In the genomic region with DNA sequence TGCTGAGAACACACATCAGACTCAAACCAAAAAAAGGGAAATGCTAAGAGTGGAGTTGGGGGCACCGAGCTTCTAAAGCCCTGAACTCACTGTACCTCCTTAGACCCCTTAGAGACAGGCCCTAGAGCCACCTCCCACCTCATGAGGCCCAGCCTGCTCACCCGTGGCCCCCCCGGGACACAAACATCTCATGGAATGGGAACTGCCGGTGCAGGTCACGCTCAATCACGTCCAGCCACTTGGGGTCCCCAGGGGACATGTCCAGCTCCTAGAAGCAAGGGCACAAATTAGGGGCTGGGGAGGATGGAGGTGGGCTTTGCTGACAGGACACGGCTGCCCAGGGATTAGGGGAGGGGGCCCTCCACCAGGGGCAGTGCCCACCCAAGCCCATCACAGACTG, we compare ENCODE assay signal across 32 cellular contexts. TPM values are rescaled to one million over a fixed set of nuclear protein-coding genes. Genes with fewer than 3 reads are reported as not detected.
DNase-seq lines count a peak whose midpoint lies in the region; ATAC-seq, FAIRE-seq and TF ChIP-seq lines count a peak whose summit lies in the region.
"Had no signal": no experiment of that assay in that cellular context is flagged by ENCODE, and none has a peak within 500 bp of the region (broad histone marks: within the 10 kb centered on the region; RNA-seq: fewer than 3 reads in every experiment).

No MANE protein-coding gene starts in this region.

- no peak overlapping the region for H3K4me3 Mint-ChIP-seq in activated naive CD4-positive, alpha-beta T cell treated with anti-CD3 and anti-CD28 coated beads, Interleukin-2, amount 10 ng/mL, durations not matched to agents 7 days and 5 days
- H3K4me3 Mint-ChIP-seq in CD4-positive, alpha-beta memory T cell = no peak overlapping the region
- no peak overlapping the region for H3K4me3 Mint-ChIP-seq in astrocyte (ENCODE audit: unreplicated experiment)
- no peak overlapping the region for H3K4me3 Mint-ChIP-seq in stimulated activated naive B cell treated with anti-CD40 and anti-IgM and Interleukin-4, amounts not matched to agents 10 μg/mL and 1 μg/mL and 100 μg/mL, for 72 hours
- H3K4me3 Mint-ChIP-seq: activated CD4-positive, alpha-beta T cell treated with anti-CD3 and anti-CD28 coated beads for 36 hours; natural killer cell treated with Interleukin-12 subunit alpha and Interleukin-12 subunit beta and Interleukin-15 and Interleukin-18, amount 100 ng/mL, for 72 hours had no signal

- peaks cover 66% of the 10 kb centered on the region for H4K20me1 ChIP-seq in astrocyte (ENCODE audit: insufficient read depth, low read length)

- H3K36me3 Mint-ChIP-seq in activated naive CD4-positive, alpha-beta T cell treated with anti-CD3 and anti-CD28 coated beads, Interleukin-2, amount 10 ng/mL, durations not matched to agents 7 days and 5 days = peaks cover 59% of the 10 kb centered on the region
- peaks cover 32 to 68% of the 10 kb centered on the region in 2 donors for H3K36me3 Mint-ChIP-seq in CD4-positive, alpha-beta memory T cell
- peaks cover 35% of the 10 kb centered on the region for H3K36me3 Mint-ChIP-seq in astrocyte (ENCODE audit: low read depth, unreplicated experiment)
- peaks cover 37 to 57% of the 10 kb centered on the region in 2 donors for H3K36me3 Mint-ChIP-seq in stimulated activated naive B cell treated with anti-CD40 and anti-IgM and Interleukin-4, amounts not matched to agents 10 μg/mL and 1 μg/mL and 100 μg/mL, for 72 hours
- H3K36me3 Mint-ChIP-seq: natural killer cell treated with Interleukin-12 subunit alpha and Interleukin-12 subunit beta and Interleukin-15 and Interleukin-18, amount 100 ng/mL, for 72 hours had no signal

- peak overlapping the region; percentile 97 for H3K27ac Mint-ChIP-seq in activated naive CD4-positive, alpha-beta T cell treated with anti-CD3 and anti-CD28 coated beads, Interleukin-2, amount 10 ng/mL, durations not matched to agents 7 days and 5 days
- peak overlapping the region in 6 of 7 donors; percentile 76 to 94 (median 90) for H3K27ac Mint-ChIP-seq in CD4-positive, alpha-beta memory T cell
- H3K27ac Mint-ChIP-seq in astrocyte (ENCODE audit: unreplicated experiment) = peak overlapping the region; percentile 18
- peak overlapping the region; percentile 67 for H3K27ac Mint-ChIP-seq in stimulated activated naive B cell treated with anti-CD40 and anti-IgM and Interleukin-4, amounts not matched to agents 10 μg/mL and 1 μg/mL and 100 μg/mL, for 72 hours
- H3K27ac Mint-ChIP-seq: natural killer cell treated with Interleukin-12 subunit alpha and Interleukin-12 subunit beta and Interleukin-15 and Interleukin-18, amount 100 ng/mL, for 72 hours had no signal

- CTCF ChIA-PET in activated naive CD4-positive, alpha-beta T cell treated with anti-CD3 and anti-CD28 coated beads, Interleukin-2, amount 10 ng/mL, durations not matched to agents 7 days and 5 days (lab: Charles Lee) = interaction anchor here (1.2 kb wide), 1 partner anchor 102 kb away, joined by 3 read pairs; the partner anchor contains the start of gene SEC14L2
- CTCF ChIA-PET in CD4-positive, alpha-beta memory T cell (lab: Charles Lee; ENCODE audit: partially characterized antibody) = interaction anchor here (1.2 to 1.5 kb wide), 4 partner anchors 8 to 187 kb away, joined by 3 to 7 read pairs (median 4); no protein-coding TSS in a partner anchor

- H3K9me3 ChIP-seq in CD4-positive, alpha-beta memory T cell (ENCODE audit: control insufficient read depth in 1 of 2, low read length in 2 of 2) = no peaks in the 10 kb centered on the region
- H3K9me3 ChIP-seq in astrocyte (ENCODE audit: insufficient read depth, low read depth, low read length) = no peaks in the 10 kb centered on the region
- H3K9me3 ChIP-seq: A549, gastroesophageal sphincter, vagina had no signal

- no peaks in the 10 kb centered on the region for H3K79me2 ChIP-seq in astrocyte (ENCODE audit: insufficient read depth, low read length)

- no peaks in the 10 kb centered on the region for H3K27me3 ChIP-seq in CD4-positive, alpha-beta memory T cell (ENCODE audit: insufficient read depth, low read length)
- no peaks in the 10 kb centered on the region for H3K27me3 ChIP-seq in astrocyte (ENCODE audit: insufficient read depth, low read length)
- no peaks in the 10 kb centered on the region for H3K27me3 ChIP-seq in dorsolateral prefrontal cortex
- H3K27me3 ChIP-seq: brain microvascular endothelial cell, gastroesophageal sphincter, vagina had no signal

- no peaks in the 10 kb centered on the region for H3K27me3 Mint-ChIP-seq in activated naive CD4-positive, alpha-beta T cell treated with anti-CD3 and anti-CD28 coated beads, Interleukin-2, amount 10 ng/mL, durations not matched to agents 7 days and 5 days
- no peaks in the 10 kb centered on the region for H3K27me3 Mint-ChIP-seq in CD4-positive, alpha-beta memory T cell
- H3K27me3 Mint-ChIP-seq in astrocyte (ENCODE audit: low read depth, unreplicated experiment) = no peaks in the 10 kb centered on the region
- no peaks in the 10 kb centered on the region for H3K27me3 Mint-ChIP-seq in stimulated activated naive B cell treated with anti-CD40 and anti-IgM and Interleukin-4, amounts not matched to agents 10 μg/mL and 1 μg/mL and 100 μg/mL, for 72 hours
- H3K27me3 Mint-ChIP-seq: activated CD4-positive, alpha-beta T cell treated with anti-CD3 and anti-CD28 coated beads for 36 hours; natural killer cell treated with Interleukin-12 subunit alpha and Interleukin-12 subunit beta and Interleukin-15 and Interleukin-18, amount 100 ng/mL, for 72 hours had no signal

- H3K4me1 Mint-ChIP-seq in activated naive CD4-positive, alpha-beta T cell treated with anti-CD3 and anti-CD28 coated beads, Interleukin-2, amount 10 ng/mL, durations not matched to agents 7 days and 5 days = peaks cover 71% of the 10 kb centered on the region
- peaks cover 26 to 57% (median 41%) of the 10 kb centered on the region in 4 donors for H3K4me1 Mint-ChIP-seq in CD4-positive, alpha-beta memory T cell
- no peaks in the 10 kb centered on the region for H3K4me1 Mint-ChIP-seq in astrocyte (ENCODE audit: low read depth, unreplicated experiment)
- peaks cover 24 to 46% of the 10 kb centered on the region in 2 donors for H3K4me1 Mint-ChIP-seq in stimulated activated naive B cell treated with anti-CD40 and anti-IgM and Interleukin-4, amounts not matched to agents 10 μg/mL and 1 μg/mL and 100 μg/mL, for 72 hours

- no peak for DNase-seq in activated naive CD4-positive, alpha-beta T cell treated with anti-CD3 and anti-CD28 coated beads, Interleukin-2, amount 10 ng/mL, durations not matched to agents 7 days and 5 days
- no peak for DNase-seq in activated naive CD4-positive, alpha-beta T cell treated with Interleukin-2 at 50 U/mL for 16 hours
- peak in 1 of 5 donors; percentile 14 for DNase-seq in CD4-positive, alpha-beta memory T cell
- DNase-seq in astrocyte (ENCODE audit: low read depth) (no peak), dorsolateral prefrontal cortex (no peak), NCI-H2029 (lab: John Stamatoyannopoulos, UW) (no peak)
- DNase-seq in stimulated activated naive B cell treated with anti-CD40 and anti-IgM and Interleukin-4, amounts not matched to agents 10 μg/mL and 1 μg/mL and 100 μg/mL, for 72 hours = no peak
- DNase-seq: activated CD4-positive, alpha-beta T cell treated with anti-CD3 and anti-CD28 coated beads for 36 hours; activated effector memory CD4-positive, alpha-beta T cell treated with anti-CD3 and anti-CD28 coated beads, Interleukin-2, amount 50 U/mL, for 16 hours; amniotic stem cell; brain microvascular endothelial cell; DMS53; Kasumi-1; kidney glomerular epithelial cell; NCI-H1436 treated with DMSO at 0.1 percent for 48 hours; NCI-H226; NCI-H526 treated with DMSO at 0.1 percent for 48 hours; NK-92 treated with Interleukin-12 subunit alpha and Interleukin-12 subunit beta, amount 100 ng/mL, for 24 hours; occipital lobe; stimulated activated CD4-positive, alpha-beta T cell treated with anti-CD3 and anti-CD28 coated beads, Interleukin-4, amount 100 ng/mL, for 4 hours; substantia nigra; T-helper 9 cell had no signal

- H3K4me1 ChIP-seq in CD4-positive, alpha-beta memory T cell (ENCODE audit: insufficient read depth, low read length) = peaks cover 57% of the 10 kb centered on the region
- H3K4me1 ChIP-seq in astrocyte (ENCODE audit: insufficient read depth, low read length) = peaks cover 11% of the 10 kb centered on the region

- peak overlapping the region; percentile 20 for H3K27ac ChIP-seq in CD4-positive, alpha-beta memory T cell (ENCODE audit: low read depth, low read length)
- H3K27ac ChIP-seq in astrocyte (ENCODE audit: low read depth, low read length) (no peak overlapping the region), dorsolateral prefrontal cortex (peak overlapping the region in 1 of 59 donors; percentile 7)
- H3K27ac ChIP-seq: A549, brain microvascular endothelial cell, vagina had no signal

- TF ChIP-seq CTCF in astrocyte (IDR thresholded peaks at IDR 0.05; ENCODE audit: insufficient read depth, low read depth, low read length) (no peak), dorsolateral prefrontal cortex (IDR thresholded peaks at IDR 0.05 in 54 of 56, conservative IDR thresholded peaks at IDR 0.05 in 2 of 56; ENCODE audit: low read depth in 1 of 56, partially characterized antibody in 56 of 56) (no peak)

- no peak overlapping the region for H2AFZ ChIP-seq in astrocyte (ENCODE audit: low read depth, low read length)

- no peak overlapping the region for H3K9ac ChIP-seq in astrocyte (ENCODE audit: low read length)

- ATAC-seq in stimulated activated naive B cell treated with anti-CD40 and anti-IgM and Interleukin-4, amounts not matched to agents 10 μg/mL and 1 μg/mL and 100 μg/mL, for 72 hours (replicated peaks) = no peak
- ATAC-seq in HG03439 (IDR thresholded peaks at IDR 0.05; ENCODE audit: unreplicated experiment) = no peak
- ATAC-seq: A549; gastroesophageal sphincter; HCT116; HepG2; natural killer cell treated with Interleukin-12 subunit alpha and Interleukin-12 subunit beta and Interleukin-15 and Interleukin-18, amount 100 ng/mL, for 72 hours had no signal

- no peaks in the 10 kb centered on the region for H3K9me3 Mint-ChIP-seq in activated naive CD4-positive, alpha-beta T cell treated with anti-CD3 and anti-CD28 coated beads, Interleukin-2, amount 10 ng/mL, durations not matched to agents 7 days and 5 days
- no peaks in the 10 kb centered on the region for H3K9me3 Mint-ChIP-seq in CD4-positive, alpha-beta memory T cell
- no peaks in the 10 kb centered on the region for H3K9me3 Mint-ChIP-seq in astrocyte (ENCODE audit: unreplicated experiment)
- H3K9me3 Mint-ChIP-seq in stimulated activated naive B cell treated with anti-CD40 and anti-IgM and Interleukin-4, amounts not matched to agents 10 μg/mL and 1 μg/mL and 100 μg/mL, for 72 hours = no peaks in the 10 kb centered on the region
- H3K9me3 Mint-ChIP-seq: natural killer cell treated with Interleukin-12 subunit alpha and Interleukin-12 subunit beta and Interleukin-15 and Interleukin-18, amount 100 ng/mL, for 72 hours had no signal

- no peak for FAIRE-seq in astrocyte (lab: Jason Lieb, UNC)
- FAIRE-seq: A549, G401.6, HepG2 had no signal

- peaks cover 72% of the 10 kb centered on the region for H3K36me3 ChIP-seq in CD4-positive, alpha-beta memory T cell (ENCODE audit: insufficient read depth, low read length)
- H3K36me3 ChIP-seq in astrocyte (ENCODE audit: insufficient read depth, low read length) = peaks cover 25% of the 10 kb centered on the region

- H3K4me3 ChIP-seq in CD4-positive, alpha-beta memory T cell (ENCODE audit: low read length in 2 of 2) = no peak overlapping the region
- H3K4me3 ChIP-seq in astrocyte (ENCODE audit: insufficient read depth, low read depth, low read length) (no peak overlapping the region), dorsolateral prefrontal cortex (no peak overlapping the region)
- H3K4me3 ChIP-seq: A549, gastroesophageal sphincter, vagina had no signal

- intact Hi-C loops in CD4-positive, alpha-beta memory T cell (cut with micrococcal nuclease) = no loop called here
- intact Hi-C loops in dorsolateral prefrontal cortex (cut with DNase I) = no loop called here

- no peak overlapping the region for H3K4me2 ChIP-seq in astrocyte (ENCODE audit: low read length)
- H3K4me2 ChIP-seq: A549 had no signal

- POLR2A ChIA-PET in CD4-positive, alpha-beta memory T cell (lab: Charles Lee; ENCODE audit: partially characterized antibody) = interaction anchor here (1.1 to 15.0 kb wide), 5 partner anchors 10 to 61 kb away, joined by 4 to 333 read pairs (median 6); partner anchors contain the start of genes CCDC157, SF3A1 and TBC1D10A

RNA-seq across cellular contexts. Expression of gene CASTOR1, which starts 6.3 kb away (rescaled TPM):
- 10 to 100 TPM; 13.7 to 14.9 TPM for total RNA-seq in CD4-positive, alpha-beta memory T cell
- 10 to 100 TPM; 11.3 to 17.5 TPM for polyA plus RNA-seq in CD4-positive, alpha-beta memory T cell
- total RNA-seq in astrocyte = 15.2 and 16.2 TPM in 2 replicates
- total RNA-seq in dorsolateral prefrontal cortex = 10 to 100 TPM in 109 of 120 experiments, 1 to 10 TPM in 11; 4.6 to 43.5 (median 15.5) TPM

RNA-seq across cellular contexts. Expression of gene OSM, which starts 28.9 kb away (rescaled TPM):
- 1 to 10 TPM; 1.1 to 1.6 TPM for total RNA-seq in CD4-positive, alpha-beta memory T cell
- 100 to 1,000 TPM in 1 of 2 donors, 10 to 100 TPM in 1; 23.7 to 103 TPM for polyA plus RNA-seq in CD4-positive, alpha-beta memory T cell
- total RNA-seq in astrocyte (not detected in 2 replicates), dorsolateral prefrontal cortex (1 to 10 TPM in 27 of 120 experiments, under 1 TPM in 47, not detected in 46; 0.23 to 6.7 (median 0.77) TPM)
- total RNA-seq: HepG2, lung microvascular endothelial cell, pulmonary artery endothelial cell, vagina had no signal
- polyA plus RNA-seq: A549, HepG2 had no signal

RNA-seq across cellular contexts. Expression of gene TBC1D10A, which starts 31.2 kb away (rescaled TPM):
- total RNA-seq in CD4-positive, alpha-beta memory T cell = 10 to 100 TPM; 62.2 to 76.8 TPM
- polyA plus RNA-seq in CD4-positive, alpha-beta memory T cell = 10 to 100 TPM; 60.6 to 61.6 TPM
- total RNA-seq in astrocyte = 32.7 and 33.3 TPM in 2 replicates
- 10 to 100 TPM in 116 of 120 experiments, 1 to 10 TPM in 4; 8.7 to 34.6 (median 16.2) TPM for total RNA-seq in dorsolateral prefrontal cortex

RNA-seq across cellular contexts. Expression of gene LIF, which starts 49.0 kb away (rescaled TPM):
- total RNA-seq in CD4-positive, alpha-beta memory T cell = under 1 TPM; 0.26 to 0.58 TPM
- polyA plus RNA-seq in CD4-positive, alpha-beta memory T cell = not detected
- 63.3 and 100 TPM in 2 replicates for total RNA-seq in astrocyte
- 1 to 10 TPM in 24 of 120 experiments, under 1 TPM in 53, not detected in 43; 0.10 to 6.6 (median 0.61) TPM for total RNA-seq in dorsolateral prefrontal cortex
- total RNA-seq: occipital lobe had no signal

Comparison
In these comparisons a context has a peak if more than half of its experiments do, and no peak if none do; other contexts are left out.
1. H3K27ac Mint-ChIP-seq: peak in every context shown above with its lines; median percentile 97 in activated naive CD4-positive, alpha-beta T cell treated with anti-CD3 and anti-CD28 coated beads, Interleukin-2, amount 10 ng/mL, durations not matched to agents 7 days and 5 days; 90 in CD4-positive, alpha-beta memory T cell; 67 in stimulated activated naive B cell treated with anti-CD40 and anti-IgM and Interleukin-4, amounts not matched to agents 10 μg/mL and 1 μg/mL and 100 μg/mL, for 72 hours; 18 in astrocyte.